ENCODE assay signal across 9 cellular contexts in the genomic region with DNA sequence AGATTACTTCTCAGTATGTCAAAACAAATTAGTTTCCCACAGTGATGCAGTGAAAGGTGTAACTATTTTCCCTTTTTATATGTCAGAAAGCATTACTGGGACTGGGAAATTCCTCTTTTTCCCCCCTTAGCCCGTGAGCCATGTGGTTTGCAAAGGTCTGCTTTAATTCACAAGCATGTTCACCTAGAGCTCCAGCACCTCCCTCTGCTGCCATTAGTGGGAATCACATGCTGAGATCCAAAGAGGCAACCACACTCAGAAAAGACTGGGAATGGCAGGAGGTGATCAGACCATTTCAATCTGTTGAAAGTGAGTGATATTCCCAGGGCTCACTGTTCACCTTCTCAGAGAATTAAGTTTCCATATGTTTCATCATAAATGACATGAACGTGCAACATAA.
DNase-seq lines count a peak whose midpoint lies in the region; ATAC-seq, FAIRE-seq and TF ChIP-seq lines count a peak whose summit lies in the region.
"Had no signal": no experiment of that assay in that cellular context is flagged by ENCODE, and none has a peak within 500 bp of the region (broad histone marks: within the 10 kb centered on the region; RNA-seq: fewer than 3 reads in every experiment).

No MANE protein-coding gene starts in this region.

- no peaks in the 10 kb centered on the region for H3K9me2 ChIP-seq in SK-N-SH

- no peak for ATAC-seq in GM21360 (IDR thresholded peaks at IDR 0.05; ENCODE audit: unreplicated experiment)
- no peak for ATAC-seq in naive thymus-derived CD4-positive, alpha-beta T cell

- TF ChIP-seq EP300 in SK-N-SH (IDR thresholded peaks at IDR 0.05; ENCODE audit: borderline replicate concordance in 1 of 2, low read depth in 1 of 2, low read length in 1 of 2), result no peak

- no peak overlapping the region for H3K4me3 Mint-ChIP-seq in naive thymus-derived CD4-positive, alpha-beta T cell
- H3K4me3 Mint-ChIP-seq: IgD-negative memory B cell had no signal

- POLR2A ChIA-PET in HEK293T (lab: Yijun Ruan, JAX) (no interaction called here), SK-N-SH (lab: Yijun Ruan, JAX) (no interaction called here)
- POLR2A ChIA-PET in naive thymus-derived CD4-positive, alpha-beta T cell (lab: Charles Lee), result no interaction called here

- H3K9me3 ChIP-seq in SK-N-SH, result no peaks in the 10 kb centered on the region
- no peaks in the 10 kb centered on the region for H3K9me3 ChIP-seq in naive thymus-derived CD4-positive, alpha-beta T cell (ENCODE audit: control insufficient read depth in 2 of 3, low read length in 3 of 3)

- 35% methylated on average over 2 of the region's 2 CpGs for WGBS in SK-N-SH (ENCODE audit: low lambda C conversion rate)

- TF ChIP-seq RAD21 in SK-N-SH (IDR thresholded peaks at IDR 0.05; ENCODE audit: low read length), result peak; percentile 71

- H3K9ac ChIP-seq in SK-N-SH, result no peak overlapping the region

- no peak overlapping the region for H3K27ac Mint-ChIP-seq in naive thymus-derived CD4-positive, alpha-beta T cell
- H3K27ac Mint-ChIP-seq: IgD-negative memory B cell had no signal

- no peaks in the 10 kb centered on the region for H3K27me3 ChIP-seq in SK-N-SH (ENCODE audit: insufficient read depth)
- H3K27me3 ChIP-seq in naive thymus-derived CD4-positive, alpha-beta T cell (ENCODE audit: control insufficient read depth in 2 of 2, insufficient read depth in 2 of 2, low read length in 2 of 2), result no peaks in the 10 kb centered on the region

- peak; percentile 25 for TF ChIP-seq CTCF in AG09319 (IDR thresholded peaks at IDR 0.05; ENCODE audit: low read depth, low read length)
- peak; percentile 57 for TF ChIP-seq CTCF in SK-N-SH (IDR thresholded peaks at IDR 0.05)

- H3K36me3 ChIP-seq in SK-N-SH (replicated peaks in 1 of 2; ENCODE audit: control insufficient read depth in 1 of 2, insufficient read depth in 2 of 2, low read length in 1 of 2), result no peaks in the 10 kb centered on the region
- no peaks in the 10 kb centered on the region for H3K36me3 ChIP-seq in naive thymus-derived CD4-positive, alpha-beta T cell (ENCODE audit: control insufficient read depth in 2 of 3, insufficient read depth in 3 of 3, low read length in 3 of 3)

- no peak overlapping the region for H2AFZ ChIP-seq in SK-N-SH (ENCODE audit: low read depth)

- H3K36me3 Mint-ChIP-seq in naive thymus-derived CD4-positive, alpha-beta T cell, result no peaks in the 10 kb centered on the region
- H3K36me3 Mint-ChIP-seq: IgD-negative memory B cell had no signal

- H3K4me1 Mint-ChIP-seq in naive thymus-derived CD4-positive, alpha-beta T cell, result no peaks in the 10 kb centered on the region
- H3K4me1 Mint-ChIP-seq: IgD-negative memory B cell had no signal

- H3K79me2 ChIP-seq in SK-N-SH (ENCODE audit: insufficient read depth), result no peaks in the 10 kb centered on the region

- DNase-seq in AG09319 (ENCODE audit: extremely low read depth, low read depth), result no peak
- peak; percentile 54 for DNase-seq in HEK293T (ENCODE audit: extremely low spot score)
- peak; percentile 48 for DNase-seq in SK-N-SH
- no peak for DNase-seq in activated T-cell treated with anti-CD3 and anti-CD28 coated beads for 4 hours
- no peak for DNase-seq in NCI-H187 (lab: John Stamatoyannopoulos, UW)
- DNase-seq in naive thymus-derived CD4-positive, alpha-beta T cell, result no peak

- no peaks in the 10 kb centered on the region for H3K27me3 Mint-ChIP-seq in naive thymus-derived CD4-positive, alpha-beta T cell
- H3K27me3 Mint-ChIP-seq: IgD-negative memory B cell had no signal

- H3K4me3 ChIP-seq in SK-N-SH (ENCODE audit: low read depth in 2 of 2, low read length in 1 of 2), result no peak overlapping the region
- no peak overlapping the region for H3K4me3 ChIP-seq in naive thymus-derived CD4-positive, alpha-beta T cell (ENCODE audit: low read length)

- no peaks in the 10 kb centered on the region for H4K20me1 ChIP-seq in SK-N-SH (ENCODE audit: insufficient read depth)

- FAIRE-seq in islet of Langerhans (lab: Jason Lieb, UNC), result peak; percentile 86

- intact Hi-C loops in naive thymus-derived CD4-positive, alpha-beta T cell (cut with micrococcal nuclease), result no loop called here

- no peak overlapping the region for H3K4me2 ChIP-seq in SK-N-SH

- no peak overlapping the region for H3K27ac ChIP-seq in SK-N-SH (ENCODE audit: low read depth in 2 of 2, low read length in 1 of 2)
- H3K27ac ChIP-seq in naive thymus-derived CD4-positive, alpha-beta T cell (ENCODE audit: low read depth, low read length), result no peak overlapping the region

- CTCF ChIA-PET in HEK293T (lab: Yijun Ruan, JAX), result interaction anchor here (1.2 kb wide), 1 partner anchor 113 kb away, joined by 3 read pairs; no protein-coding TSS in a partner anchor
- CTCF ChIA-PET in SK-N-SH (lab: Yijun Ruan, JAX), result interaction anchor here (0.7 to 2.5 kb wide), 13 partner anchors 9 to 632 kb away, joined by 3 to 11 read pairs (median 3); no protein-coding TSS in a partner anchor
- CTCF ChIA-PET in naive thymus-derived CD4-positive, alpha-beta T cell (lab: Charles Lee), result no interaction called here

- H3K4me1 ChIP-seq in SK-N-SH (ENCODE audit: control insufficient read depth in 1 of 2, insufficient read depth in 2 of 2, low read depth in 1 of 2, low read length in 1 of 2), result no peaks in the 10 kb centered on the region
- no peaks in the 10 kb centered on the region for H3K4me1 ChIP-seq in naive thymus-derived CD4-positive, alpha-beta T cell (ENCODE audit: control insufficient read depth in 2 of 2, insufficient read depth in 2 of 2, low read length in 2 of 2)

- H3F3A ChIP-seq in SK-N-SH (replicated peaks; ENCODE audit: insufficient read depth), result no peaks in the 10 kb centered on the region

- peaks cover 0 to 5% (median 2%) of the 10 kb centered on the region in 11 donors for H3K9me3 Mint-ChIP-seq in naive thymus-derived CD4-positive, alpha-beta T cell

TF ChIP-seq in HEK293T, 16 proteins besides CTCF, POLR2A, EP300 and RAD21:
- TF ChIP-seq TARDBP (IDR thresholded peaks at IDR 0.05) (no peak), FOXM1 (IDR thresholded peaks at IDR 0.05; ENCODE audit: borderline replicate concordance) (no peak), SP1 (IDR thresholded peaks at IDR 0.05) (no peak), ELF4 (IDR thresholded peaks at IDR 0.05) (no peak), SUZ12 (IDR thresholded peaks at IDR 0.05) (no peak), FOXK2 (IDR thresholded peaks at IDR 0.05) (no peak), LEF1 (IDR thresholded peaks at IDR 0.05; ENCODE audit: borderline replicate concordance) (no peak), CTBP1 (IDR thresholded peaks at IDR 0.05; ENCODE audit: borderline replicate concordance) (no peak), HDGF (IDR thresholded peaks at IDR 0.05; ENCODE audit: borderline replicate concordance) (no peak), FOXA1 (IDR thresholded peaks at IDR 0.05) (no peak), BHLHE40 (IDR thresholded peaks at IDR 0.05; ENCODE audit: borderline replicate concordance) (no peak)

TF ChIP-seq in SK-N-SH, 30 proteins besides CTCF, POLR2A, EP300 and RAD21:
- TF ChIP-seq RFX5 (IDR thresholded peaks at IDR 0.05; ENCODE audit: low read length) (no peak), SMC3 (IDR thresholded peaks at IDR 0.05; ENCODE audit: low read depth, low read length) (peak; percentile 31; the same call in 1 of the 2 replicates), JUND (IDR thresholded peaks at IDR 0.05) (no peak)

Comparison
In these comparisons a context has a peak if more than half of its experiments do, and no peak if none do; other contexts are left out.
1. DNase-seq: peak in HEK293T (single experiment) and SK-N-SH (single experiment); none in AG09319 (single experiment), activated T-cell treated with anti-CD3 and anti-CD28 coated beads for 4 hours (single experiment), NCI-H187 (0 of 2) and naive thymus-derived CD4-positive, alpha-beta T cell (0 of 9).